Comparison of ENCODE assay signal across 9 cellular contexts in the genomic region with DNA sequence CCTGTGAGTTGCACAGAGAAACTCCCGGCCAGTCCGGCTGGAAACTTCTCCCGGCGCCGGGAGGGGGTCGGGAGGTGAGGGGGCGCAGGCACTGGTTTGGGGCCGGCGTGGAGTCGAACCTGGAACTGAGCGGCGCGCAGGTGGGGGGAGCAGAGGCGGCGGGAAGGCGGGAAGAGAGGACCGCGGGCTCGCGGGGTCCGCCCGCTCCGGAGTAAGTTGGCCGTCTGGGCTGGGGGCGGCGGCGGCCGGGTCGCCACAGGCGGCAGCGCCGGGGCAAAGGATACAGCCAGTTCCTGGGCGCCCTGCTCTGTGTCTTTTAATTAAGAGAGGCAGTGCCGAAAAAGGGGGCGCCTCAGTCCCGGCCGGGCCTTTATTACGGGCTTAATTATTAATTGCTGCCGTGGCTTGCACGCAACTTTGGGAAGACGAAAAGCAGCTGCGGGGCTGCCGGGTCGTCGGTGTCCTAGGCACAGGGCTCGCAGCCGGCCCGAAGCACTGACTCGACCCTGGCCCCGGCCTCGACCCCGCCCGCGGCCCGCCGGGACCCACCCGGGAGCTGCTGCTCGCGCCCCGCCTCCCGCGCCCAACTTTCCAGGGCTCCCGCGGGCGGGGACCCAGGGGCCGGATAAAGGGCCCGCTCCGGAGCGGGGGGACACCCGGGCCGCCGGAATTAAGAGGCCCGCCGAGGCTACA. TPM values are rescaled to one million over a fixed set of nuclear protein-coding genes. Genes with fewer than 3 reads are reported as not detected.
DNase-seq lines count a peak whose midpoint lies in the region; ATAC-seq and TF ChIP-seq lines count a peak whose summit lies in the region.
"Had no signal": no experiment of that assay in that cellular context is flagged by ENCODE, and none has a peak within 500 bp of the region (broad histone marks: within the 10 kb centered on the region; RNA-seq: fewer than 3 reads in every experiment).

No MANE protein-coding gene starts in this region.

- H3K27ac ChIP-seq in HL-60 (replicated peaks), result peak overlapping the region; percentile 79
- H3K27ac ChIP-seq in right cardiac atrium (ENCODE audit: low read length), result no peak overlapping the region
- H3K27ac ChIP-seq: RWPE1 had no signal

- H3K9me3 Mint-ChIP-seq in activated CD8-positive, alpha-beta T cell treated with anti-CD3 and anti-CD28 coated beads, Interleukin-2, amount 10 ng/mL, durations not matched to agents 7 days and 5 days (ENCODE audit: insufficient read depth), result no peaks in the 10 kb centered on the region
- no peaks in the 10 kb centered on the region for H3K9me3 Mint-ChIP-seq in type B pancreatic cell

- ATAC-seq in activated CD8-positive, alpha-beta T cell treated with anti-CD3 and anti-CD28 coated beads, Interleukin-2, amount 10 ng/mL, durations not matched to agents 7 days and 5 days, result no peak
- ATAC-seq in right cardiac atrium (peak; percentile 2 to 5), HG02885 (IDR thresholded peaks at IDR 0.05; ENCODE audit: poor library complexity, unreplicated experiment) (no peak), HG02938 (IDR thresholded peaks at IDR 0.05; ENCODE audit: unreplicated experiment) (no peak)

- TF ChIP-seq CTCF in HL-60 (IDR thresholded peaks at IDR 0.05; ENCODE audit: insufficient read depth, low read length) (no peak), type B pancreatic cell (conservative IDR thresholded peaks at IDR 0.05) (no peak)

- POLR2A ChIA-PET in activated CD8-positive, alpha-beta T cell treated with anti-CD3 and anti-CD28 coated beads, Interleukin-2, amount 10 ng/mL, durations not matched to agents 7 days and 5 days (lab: Charles Lee), result interaction anchor here (1.0 kb wide), 1 partner anchor 79 kb away, joined by 3 read pairs; no protein-coding TSS in a partner anchor

- peak overlapping the region; percentile 93 for H3K4me2 ChIP-seq in skeletal muscle satellite cell (ENCODE audit: low read length)

- H3K9me3 ChIP-seq in right cardiac atrium (ENCODE audit: control insufficient read depth, low read length) (no peaks in the 10 kb centered on the region), skeletal muscle satellite cell (replicated peaks; ENCODE audit: low read length) (no peaks in the 10 kb centered on the region)

- H3K36me3 Mint-ChIP-seq in activated CD8-positive, alpha-beta T cell treated with anti-CD3 and anti-CD28 coated beads, Interleukin-2, amount 10 ng/mL, durations not matched to agents 7 days and 5 days (ENCODE audit: low read depth), result peaks cover 3% of the 10 kb centered on the region
- no peaks in the 10 kb centered on the region for H3K36me3 Mint-ChIP-seq in type B pancreatic cell

- peaks cover 63% of the 10 kb centered on the region for H3K27me3 Mint-ChIP-seq in activated CD8-positive, alpha-beta T cell treated with anti-CD3 and anti-CD28 coated beads, Interleukin-2, amount 10 ng/mL, durations not matched to agents 7 days and 5 days (ENCODE audit: low read depth)
- peaks cover 86% of the 10 kb centered on the region for H3K27me3 Mint-ChIP-seq in type B pancreatic cell

- intact Hi-C loops in right cardiac atrium (cut with DNase I), result no loop called here

- DNase-seq in HL-60 (ENCODE audit: low read depth in 1 of 2, low spot score in 1 of 2) (no peak), right cardiac atrium (peak in 1 of 3 donors; percentile 69), hippocampal formation (lab: John Stamatoyannopoulos, UW) (no peak), type B pancreatic cell (ENCODE audit: extremely low spot score, unreplicated experiment) (no peak)
- no peak for DNase-seq in activated CD8-positive, alpha-beta T cell treated with anti-CD3 and anti-CD28 coated beads, Interleukin-2, amount 10 ng/mL, durations not matched to agents 7 days and 5 days

- H3K27me3 ChIP-seq in HL-60 (ENCODE audit: insufficient read depth, poor library complexity, severe bottlenecking), result no peaks in the 10 kb centered on the region
- no peaks in the 10 kb centered on the region for H3K27me3 ChIP-seq in right cardiac atrium (ENCODE audit: control insufficient read depth, insufficient read depth)
- H3K27me3 ChIP-seq in skeletal muscle satellite cell (ENCODE audit: control insufficient read depth, insufficient read depth, low read length), result peaks cover 78% of the 10 kb centered on the region

- peak overlapping the region; percentile 49 for H3K9ac ChIP-seq in skeletal muscle satellite cell (ENCODE audit: low read depth, low read length)

- CTCF ChIA-PET in activated CD8-positive, alpha-beta T cell treated with anti-CD3 and anti-CD28 coated beads, Interleukin-2, amount 10 ng/mL, durations not matched to agents 7 days and 5 days (lab: Charles Lee), result interaction anchor here (1.0 kb wide), 1 partner anchor 75 kb away, joined by 3 read pairs; no protein-coding TSS in a partner anchor

- no peaks in the 10 kb centered on the region for H3K36me3 ChIP-seq in skeletal muscle satellite cell (ENCODE audit: insufficient read depth, low read length)

- peak overlapping the region; percentile 88 for H3K4me3 Mint-ChIP-seq in activated CD8-positive, alpha-beta T cell treated with anti-CD3 and anti-CD28 coated beads, Interleukin-2, amount 10 ng/mL, durations not matched to agents 7 days and 5 days
- H3K4me3 Mint-ChIP-seq in type B pancreatic cell, result no peak overlapping the region

- WGBS in right cardiac atrium, result under 1% methylated on average over 74 of the region's 74 CpGs

- H3K4me1 ChIP-seq in right cardiac atrium (ENCODE audit: control insufficient read depth, insufficient read depth, low read length) (peaks cover 2% of the 10 kb centered on the region), skeletal muscle satellite cell (ENCODE audit: control insufficient read depth, insufficient read depth, low read length) (peaks cover 18% of the 10 kb centered on the region)

- peaks cover 15% of the 10 kb centered on the region for H3K4me1 Mint-ChIP-seq in activated CD8-positive, alpha-beta T cell treated with anti-CD3 and anti-CD28 coated beads, Interleukin-2, amount 10 ng/mL, durations not matched to agents 7 days and 5 days (ENCODE audit: low read depth)
- peaks cover 13% of the 10 kb centered on the region for H3K4me1 Mint-ChIP-seq in type B pancreatic cell (ENCODE audit: unreplicated experiment)

- H3K4me3 ChIP-seq in HL-60 (replicated peaks; ENCODE audit: insufficient read depth, low read length) (peak overlapping the region; percentile 75), right cardiac atrium (ENCODE audit: low read length) (peak overlapping the region; percentile 82), skeletal muscle satellite cell (ENCODE audit: low read length) (peak overlapping the region; percentile 82)

- no peak overlapping the region for H3K27ac Mint-ChIP-seq in activated CD8-positive, alpha-beta T cell treated with anti-CD3 and anti-CD28 coated beads, Interleukin-2, amount 10 ng/mL, durations not matched to agents 7 days and 5 days
- H3K27ac Mint-ChIP-seq in type B pancreatic cell, result no peak overlapping the region

RNA-seq across cellular contexts. Expression of gene NTNG2, which starts 1.1 kb away (rescaled TPM):
- 1 to 10 TPM; 3.8 to 4.8 TPM for total RNA-seq in activated CD8-positive, alpha-beta T cell treated with anti-CD3 and anti-CD28 coated beads, Interleukin-2, amount 10 ng/mL, durations not matched to agents 7 days and 5 days
- total RNA-seq in right cardiac atrium (10 to 100 TPM; 14.4 to 27.4 (median 15.2) TPM), type B pancreatic cell (ENCODE audit: low replicate concordance) (2.6 and 4.0 TPM in 2 replicates)
- polyA plus RNA-seq in right cardiac atrium, result 8.6 TPM
- total RNA-seq in skeletal muscle satellite cell (2012; rRNA removed), result 0.22 and 1.0 TPM in 2 replicates

Comparison
In these comparisons a context has a peak if more than half of its experiments do, and no peak if none do; other contexts are left out.
1. ATAC-seq: peak in right cardiac atrium (2 of 2); none in activated CD8-positive, alpha-beta T cell treated with anti-CD3 and anti-CD28 coated beads, Interleukin-2, amount 10 ng/mL, durations not matched to agents 7 days and 5 days (single experiment), HG02885 (single experiment) and HG02938 (single experiment).
2. Peak in every context shown above with its lines, with median percentiles within 50 percentile points of each other: H3K4me3 ChIP-seq.